ENCODE assay signal across 13 cellular contexts in the genomic region with DNA sequence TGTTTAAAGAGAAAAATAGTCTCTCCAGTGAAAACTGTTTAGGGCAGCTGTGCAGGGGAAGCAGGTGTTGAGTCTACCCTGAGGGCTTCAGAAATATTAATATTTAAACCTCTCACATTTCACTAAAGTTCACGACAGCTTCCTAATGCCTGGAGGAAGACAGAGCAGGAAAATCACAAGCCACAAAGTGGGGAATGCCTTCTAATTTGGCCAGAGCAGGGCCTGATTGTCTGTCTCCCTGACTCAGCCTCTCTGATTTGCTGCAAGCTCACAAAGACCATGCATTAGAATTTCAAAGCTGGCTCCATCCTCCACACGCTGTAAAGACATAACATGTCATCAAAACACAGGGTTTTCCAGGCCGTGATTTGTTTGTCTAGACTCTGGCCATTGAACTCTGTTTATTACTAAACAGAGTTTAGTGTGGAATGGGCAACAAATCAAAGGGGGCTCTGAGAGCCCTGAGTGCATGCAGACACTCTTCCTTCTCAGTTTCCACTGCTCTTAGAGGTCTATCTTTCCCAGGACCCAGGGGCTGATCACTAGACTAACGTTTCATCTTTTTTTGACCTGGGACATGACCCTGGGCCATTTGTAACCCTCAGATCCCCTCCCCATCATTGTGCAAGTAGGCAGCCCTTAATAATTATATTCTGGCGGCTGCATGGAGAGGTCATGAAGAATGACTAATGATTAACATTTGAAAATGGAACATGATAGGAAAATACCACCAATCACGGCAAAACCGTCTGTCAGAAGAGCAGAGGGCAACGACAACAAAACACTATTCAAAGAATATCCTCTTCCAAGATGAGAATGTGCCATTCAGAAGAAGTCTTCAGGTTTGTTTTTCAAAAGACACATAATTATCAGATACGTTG.
DNase-seq lines count a peak whose midpoint lies in the region; ATAC-seq and TF ChIP-seq lines count a peak whose summit lies in the region.
"Had no signal": no experiment of that assay in that cellular context is flagged by ENCODE, and none has a peak within 500 bp of the region (broad histone marks: within the 10 kb centered on the region; RNA-seq: fewer than 3 reads in every experiment).

No MANE protein-coding gene starts in this region.

- H3K9me3 ChIP-seq in HUES48 (ENCODE audit: control insufficient read depth, insufficient read depth, low read length) (no peaks in the 10 kb centered on the region), PC-3 (ENCODE audit: low read length) (no peaks in the 10 kb centered on the region), trophoblast cell (ENCODE audit: insufficient read depth, low read depth, low read length) (no peaks in the 10 kb centered on the region)

- BruUV-seq in PC-3 (replicated peaks; lab: Mats Ljungman, UMichigan), result no TSS peak

- no peaks in the 10 kb centered on the region for H3F3A ChIP-seq in PC-3 (ENCODE audit: low read length, unreplicated experiment)

- no peaks in the 10 kb centered on the region for H3K4me1 Mint-ChIP-seq in stimulated activated naive B cell treated with anti-CD40 and anti-IgM and Interleukin-4, amounts not matched to agents 10 μg/mL and 1 μg/mL and 100 μg/mL, for 72 hours
- H3K4me1 Mint-ChIP-seq: T-cell had no signal

- POLR2A ChIA-PET in PC-3 (lab: Charles Lee; ENCODE audit: unreplicated experiment), result no interaction called here

- H3K27ac Mint-ChIP-seq in stimulated activated naive B cell treated with anti-CD40 and anti-IgM and Interleukin-4, amounts not matched to agents 10 μg/mL and 1 μg/mL and 100 μg/mL, for 72 hours, result no peak overlapping the region
- H3K27ac Mint-ChIP-seq: dendritic cell treated with granulocyte-macrophage colony-stimulating factor and Interleukin-4, amounts not matched to agents 40 ng/mL and 50 ng/mL, for 4 days; T-cell had no signal

- no peak for DNase-seq in PC-3
- DNase-seq in kidney tubule cell (ENCODE audit: low spot score), result peak; percentile 34
- no peak for DNase-seq in trophoblast cell
- no peak for DNase-seq in stimulated activated CD4-positive, alpha-beta T cell treated with anti-CD3 and anti-CD28 coated beads, Interleukin-4, amount 100 ng/mL, for 4 hours
- DNase-seq in stimulated activated naive B cell treated with anti-CD40 and anti-IgM and Interleukin-4, amounts not matched to agents 10 μg/mL and 1 μg/mL and 100 μg/mL, for 72 hours, result no peak
- DNase-seq in NCI-H1436 (lab: John Stamatoyannopoulos, UW), result no peak
- DNase-seq: activated CD4-positive, CD25-positive, alpha-beta regulatory T cell; C1 segment of cervical spinal cord; H7; NCI-H1048; T-cell had no signal

- H3K27ac ChIP-seq in HUES48 (ENCODE audit: low read depth, low read length), result peak overlapping the region; percentile 16
- no peak overlapping the region for H3K27ac ChIP-seq in PC-3 (ENCODE audit: low read length)
- peak overlapping the region; percentile 79 for H3K27ac ChIP-seq in trophoblast cell (ENCODE audit: low read depth, low read length)

- peaks cover 28% of the 10 kb centered on the region for H3K79me1 ChIP-seq in trophoblast cell (ENCODE audit: low read length)

- CTCF ChIA-PET in PC-3 (lab: Charles Lee), result interaction anchor here (0.6 kb wide), 1 partner anchor 171 kb away, joined by 3 read pairs; no protein-coding TSS in a partner anchor

- no CpG with 5 or more reads among the region's 9 CpGs for WGBS in trophoblast cell (ENCODE audit: extremely low coverage, insufficient coverage, insufficient read length)

- no peak overlapping the region for H3K4me3 ChIP-seq in HUES48 (ENCODE audit: low read depth, low read length)
- no peak overlapping the region for H3K4me3 ChIP-seq in PC-3 (ENCODE audit: low read length)
- H3K4me3 ChIP-seq in trophoblast cell (ENCODE audit: low read depth, low read length), result no peak overlapping the region

- no peaks in the 10 kb centered on the region for H3K79me2 ChIP-seq in PC-3 (ENCODE audit: low read length)
- no peaks in the 10 kb centered on the region for H3K79me2 ChIP-seq in trophoblast cell (ENCODE audit: control insufficient read depth, insufficient read depth, low read length, poor library complexity)

- H3K36me3 Mint-ChIP-seq in stimulated activated naive B cell treated with anti-CD40 and anti-IgM and Interleukin-4, amounts not matched to agents 10 μg/mL and 1 μg/mL and 100 μg/mL, for 72 hours, result no peaks in the 10 kb centered on the region
- H3K36me3 Mint-ChIP-seq: T-cell had no signal

- no peak overlapping the region for H2BK12ac ChIP-seq in trophoblast cell (ENCODE audit: low read length)

- no peak overlapping the region for H2AK5ac ChIP-seq in trophoblast cell (ENCODE audit: low read length)

- no peak overlapping the region for H4K12ac ChIP-seq in trophoblast cell (ENCODE audit: low read depth, low read length)

- H3K4me3 Mint-ChIP-seq in stimulated activated naive B cell treated with anti-CD40 and anti-IgM and Interleukin-4, amounts not matched to agents 10 μg/mL and 1 μg/mL and 100 μg/mL, for 72 hours, result no peak overlapping the region
- H3K4me3 Mint-ChIP-seq: dendritic cell treated with granulocyte-macrophage colony-stimulating factor and Interleukin-4, amounts not matched to agents 40 ng/mL and 50 ng/mL, for 4 days; T-cell had no signal

- H3K27me3 Mint-ChIP-seq in stimulated activated naive B cell treated with anti-CD40 and anti-IgM and Interleukin-4, amounts not matched to agents 10 μg/mL and 1 μg/mL and 100 μg/mL, for 72 hours, result no peaks in the 10 kb centered on the region
- H3K27me3 Mint-ChIP-seq: dendritic cell treated with granulocyte-macrophage colony-stimulating factor and Interleukin-4, amounts not matched to agents 40 ng/mL and 50 ng/mL, for 4 days; T-cell had no signal

- no peaks in the 10 kb centered on the region for H3K9me2 ChIP-seq in PC-3 (replicated peaks; ENCODE audit: low read length)

- H3K14ac ChIP-seq in trophoblast cell (ENCODE audit: low read length), result no peak overlapping the region

- H3K27me3 ChIP-seq in HUES48 (ENCODE audit: control insufficient read depth, insufficient read depth, low read length) (no peaks in the 10 kb centered on the region), PC-3 (ENCODE audit: low read length) (no peaks in the 10 kb centered on the region), trophoblast cell (ENCODE audit: insufficient read depth, low read length) (no peaks in the 10 kb centered on the region)

- no peaks in the 10 kb centered on the region for H4K20me1 ChIP-seq in PC-3 (ENCODE audit: low read length)

- H3K4me1 ChIP-seq in HUES48 (ENCODE audit: control insufficient read depth, insufficient read depth, low read length), result peaks cover 21% of the 10 kb centered on the region
- 0 out of 2 replicates have a peak, but pooled peaks cover 13% of the 10 kb centered on the region for H3K4me1 ChIP-seq in PC-3 (ENCODE audit: insufficient read depth, low read length)
- H3K4me1 ChIP-seq in trophoblast cell (ENCODE audit: control insufficient read depth in 1 of 2, insufficient read depth in 2 of 2, low read length in 2 of 2), result peaks cover 0 to 6% of the 10 kb centered on the region in 2 experiments

- H3K4me2 ChIP-seq in PC-3 (ENCODE audit: low read length) (no peak overlapping the region), trophoblast cell (ENCODE audit: low read length) (no peak overlapping the region)

- no peaks in the 10 kb centered on the region for H3K9me3 Mint-ChIP-seq in stimulated activated naive B cell treated with anti-CD40 and anti-IgM and Interleukin-4, amounts not matched to agents 10 μg/mL and 1 μg/mL and 100 μg/mL, for 72 hours
- H3K9me3 Mint-ChIP-seq: dendritic cell treated with granulocyte-macrophage colony-stimulating factor and Interleukin-4, amounts not matched to agents 40 ng/mL and 50 ng/mL, for 4 days; T-cell had no signal

- no peak for TF ChIP-seq CTCF in PC-3 (conservative IDR thresholded peaks at IDR 0.05; ENCODE audit: low read depth, low read length)

- peak overlapping the region; percentile 61 for H2BK120ac ChIP-seq in trophoblast cell (ENCODE audit: insufficient read depth, low read length, poor library complexity)

- intact Hi-C loops in PC-3 (cut with micrococcal nuclease), result no loop called here

- no peak overlapping the region for H4K8ac ChIP-seq in trophoblast cell (ENCODE audit: low read depth, low read length)

- H3K9ac ChIP-seq in HUES48 (ENCODE audit: low read depth, low read length) (no peak overlapping the region), PC-3 (ENCODE audit: low read length) (no peak overlapping the region), trophoblast cell (ENCODE audit: low read length) (no peak overlapping the region)

- ATAC-seq in PC-3, result peak; percentile 24
- no peak for ATAC-seq in stimulated activated naive B cell treated with anti-CD40 and anti-IgM and Interleukin-4, amounts not matched to agents 10 μg/mL and 1 μg/mL and 100 μg/mL, for 72 hours (replicated peaks)
- ATAC-seq: T-cell had no signal

- no peak overlapping the region for H3K4ac ChIP-seq in trophoblast cell (ENCODE audit: low read depth, low read length)

- H2BK5ac ChIP-seq in trophoblast cell (ENCODE audit: low read depth, low read length, poor library complexity), result peak overlapping the region; percentile 85

- H4K91ac ChIP-seq in trophoblast cell (ENCODE audit: low read depth, low read length), result peak overlapping the region; percentile 45

- H3K36me3 ChIP-seq in HUES48 (ENCODE audit: control insufficient read depth, insufficient read depth, low read length), result no peaks in the 10 kb centered on the region
- no peaks in the 10 kb centered on the region for H3K36me3 ChIP-seq in PC-3 (ENCODE audit: low read depth, low read length)
- no peaks in the 10 kb centered on the region for H3K36me3 ChIP-seq in trophoblast cell (ENCODE audit: control insufficient read depth in 1 of 2, insufficient read depth in 2 of 2, low read length in 2 of 2)

- H2AFZ ChIP-seq in PC-3 (ENCODE audit: low read length) (no peak overlapping the region), trophoblast cell (ENCODE audit: insufficient read depth, low read length, poor library complexity) (no peak overlapping the region)

- H3K23ac ChIP-seq in trophoblast cell (ENCODE audit: low read length), result no peak overlapping the region

- no peak overlapping the region for H3K18ac ChIP-seq in trophoblast cell (ENCODE audit: low read length)
